ENCODE assay signal across 17 cellular contexts in genomic region chr4:22874334-22874912, GRCh38.
"Had no signal": no experiment of that assay in that cellular context is flagged by ENCODE, and none has a peak within 500 bp of the region (broad histone marks: within the 10 kb centered on the region; RNA-seq: fewer than 3 reads in every experiment).

No MANE protein-coding gene starts in this region.

- H3K36me3 Mint-ChIP-seq: naive thymus-derived CD8-positive, alpha-beta T cell; neural progenitor cell had no signal

- ATAC-seq: heart right ventricle; naive thymus-derived CD8-positive, alpha-beta T cell; pancreas; right cardiac atrium; stimulated activated naive CD8-positive, alpha-beta T cell treated with anti-CD3 and anti-CD28 coated beads, Interleukin-15, Interleukin-2, amounts not matched to agents 100 U/mL and 50 U/mL, for 24 hours had no signal

- DNase-seq: dorsolateral prefrontal cortex; effector CD8-positive, alpha-beta T cell; heart right ventricle; hypothalamus; left ventricle myocardium inferior; mesendoderm; naive thymus-derived CD8-positive, alpha-beta T cell; nucleus accumbens; pancreas; right cardiac atrium; stimulated activated CD4-positive, alpha-beta T cell treated with anti-CD3 and anti-CD28 coated beads, Interleukin-2, amount 100 ng/mL, for 48 hours; stimulated activated naive CD8-positive, alpha-beta T cell treated with anti-CD3 and anti-CD28 coated beads, Interleukin-15, Interleukin-2, amounts not matched to agents 100 U/mL and 50 U/mL, for 24 hours; thyroid gland; upper lobe of left lung; uterus had no signal

- H3K4me3 Mint-ChIP-seq: naive thymus-derived CD8-positive, alpha-beta T cell; neural progenitor cell had no signal

- H3K27me3 Mint-ChIP-seq: progenitor cell of endocrine pancreas had no signal

- H3K27ac Mint-ChIP-seq: naive thymus-derived CD8-positive, alpha-beta T cell; neural progenitor cell; progenitor cell of endocrine pancreas had no signal
